ENCODE assay signal across 11 cellular contexts in genomic region chr7:665251-665650, GRCh38.
DNase-seq lines count a peak whose midpoint lies in the region; ATAC-seq and TF ChIP-seq lines count a peak whose summit lies in the region.
"Had no signal": no experiment of that assay in that cellular context is flagged by ENCODE, and none has a peak within 500 bp of the region (broad histone marks: within the 10 kb centered on the region; RNA-seq: fewer than 3 reads in every experiment).

No MANE protein-coding gene starts in this region.

- TF ChIP-seq CTCF in foreskin fibroblast (IDR thresholded peaks at IDR 0.05; ENCODE audit: low read depth, low read length) (no peak), nephron (IDR thresholded peaks at IDR 0.05; ENCODE audit: unreplicated experiment in 3 of 3) (no peak), Calu3 (IDR thresholded peaks at IDR 0.05; ENCODE audit: unreplicated experiment) (no peak)

- CTCF ChIA-PET in Calu3 (lab: Charles Lee) = interaction anchor here (0.9 to 1.4 kb wide), 2 partner anchors 17 to 31 kb away, joined by 3 read pairs; no protein-coding TSS in a partner anchor

- no peak for ATAC-seq in GM21786 (IDR thresholded peaks at IDR 0.05; ENCODE audit: unreplicated experiment)

- H3K4me3 Mint-ChIP-seq in nephron (peak overlapping the region in 1 of 3 experiments; percentile 37), Calu3 (ENCODE audit: low read depth, unreplicated experiment) (no peak overlapping the region)

- H3K4me1 Mint-ChIP-seq in nephron (peaks cover 34% of the 10 kb centered on the region), Calu3 (ENCODE audit: low read depth, unreplicated experiment) (no peaks in the 10 kb centered on the region)

- H3K4me3 ChIP-seq in foreskin fibroblast (ENCODE audit: low read depth in 1 of 2, low read length in 2 of 2) = no peak overlapping the region

- intact Hi-C loops in Calu3 (cut with micrococcal nuclease; ENCODE audit: unreplicated experiment) = no loop called here

- H3K27ac ChIP-seq in angular gyrus (ENCODE audit: low read depth, low read length) = peak overlapping the region; percentile 72

- DNase-seq in AG08395 (ENCODE audit: low spot score) = peak; percentile 22
- DNase-seq in foreskin fibroblast = peak; percentile 37 to 81
- no peak for DNase-seq in Calu3
- no peak for DNase-seq in activated CD4-positive, alpha-beta T cell treated with anti-CD3 and anti-CD28 coated beads, Interleukin-2, amount 50 U/mL, for 1 hour
- no peak for DNase-seq in NCI-H187 (lab: John Stamatoyannopoulos, UW)
- DNase-seq: cerebellar nuclear complex; NCI-H1417; stimulated activated CD4-positive, alpha-beta T cell treated with anti-CD3 and anti-CD28 coated beads, Interleukin-4, amount 100 ng/mL, for 24 hours had no signal

- BruUV-seq in Calu3 (replicated peaks; lab: Mats Ljungman, UMichigan) = no TSS peak

- H3K27ac Mint-ChIP-seq in nephron (peak overlapping the region; percentile 79 to 97 (median 93)), Calu3 (ENCODE audit: unreplicated experiment) (no peak overlapping the region)

- H3K27me3 Mint-ChIP-seq in nephron (ENCODE audit: low read depth) (peaks cover 6% of the 10 kb centered on the region), Calu3 (ENCODE audit: unreplicated experiment) (no peaks in the 10 kb centered on the region)

- H3K36me3 Mint-ChIP-seq in nephron (ENCODE audit: low read depth) = peaks cover 8% of the 10 kb centered on the region
- H3K36me3 Mint-ChIP-seq in Calu3 (ENCODE audit: insufficient read depth, unreplicated experiment) = no peaks in the 10 kb centered on the region

- no peaks in the 10 kb centered on the region for H3K9me3 Mint-ChIP-seq in nephron
- no peaks in the 10 kb centered on the region for H3K9me3 Mint-ChIP-seq in Calu3 (ENCODE audit: low read depth, unreplicated experiment)

Comparison
In these comparisons a context has a peak if more than half of its experiments do, and no peak if none do; other contexts are left out.
1. DNase-seq: peak in AG08395 (single experiment) and foreskin fibroblast (2 of 2); none in Calu3 (single experiment), activated CD4-positive, alpha-beta T cell treated with anti-CD3 and anti-CD28 coated beads, Interleukin-2, amount 50 U/mL, for 1 hour (single experiment) and NCI-H187 (0 of 2).